In genomic region chr3:22594990-22595389, GRCh38 we compare ENCODE assay signal across 26 cellular contexts.
DNase-seq lines count a peak whose midpoint lies in the region; ATAC-seq and TF ChIP-seq lines count a peak whose summit lies in the region.
"Had no signal": no experiment of that assay in that cellular context is flagged by ENCODE, and none has a peak within 500 bp of the region (broad histone marks: within the 10 kb centered on the region; RNA-seq: fewer than 3 reads in every experiment).

No MANE protein-coding gene starts in this region.

- H2AFZ ChIP-seq in PC-3 (ENCODE audit: low read length) (no peak overlapping the region), SK-N-SH (ENCODE audit: low read depth) (no peak overlapping the region)

- CTCF ChIA-PET in PC-3 (lab: Charles Lee) (no interaction called here), SK-N-SH (lab: Yijun Ruan, JAX) (interaction anchor here (0.7 kb wide), 1 partner anchor 1767 kb away, joined by 3 read pairs; no protein-coding TSS in a partner anchor)

- H3K36me3 ChIP-seq in PC-3 (ENCODE audit: low read depth, low read length): no peaks in the 10 kb centered on the region
- H3K36me3 ChIP-seq in SK-N-SH (replicated peaks in 1 of 2; ENCODE audit: control insufficient read depth in 1 of 2, insufficient read depth in 2 of 2, low read length in 1 of 2): no peaks in the 10 kb centered on the region
- H3K36me3 ChIP-seq: BLaER1 treated with 17β-estradiol and CSF1 and Interleukin-3, amounts not matched to agents 10 nM and 100 nM had no signal

- H3K9ac ChIP-seq in PC-3 (ENCODE audit: low read length) (no peak overlapping the region), SK-N-SH (no peak overlapping the region)
- H3K9ac ChIP-seq: BLaER1 treated with 17β-estradiol and CSF1 and Interleukin-3, amounts not matched to agents 10 nM and 100 nM had no signal

- H3K27me3 ChIP-seq in PC-3 (ENCODE audit: low read length) (no peaks in the 10 kb centered on the region), SK-N-SH (ENCODE audit: insufficient read depth) (no peaks in the 10 kb centered on the region)
- H3K27me3 ChIP-seq: BLaER1 treated with 17β-estradiol and CSF1 and Interleukin-3, amounts not matched to agents 10 nM and 100 nM had no signal

- H3K79me2 ChIP-seq in PC-3 (ENCODE audit: low read length) (no peaks in the 10 kb centered on the region), SK-N-SH (ENCODE audit: insufficient read depth) (no peaks in the 10 kb centered on the region)

- TF ChIP-seq CTCF in PC-3 (conservative IDR thresholded peaks at IDR 0.05; ENCODE audit: low read depth, low read length) (no peak), SK-N-SH (IDR thresholded peaks at IDR 0.05) (no peak)

- H3K4me3 ChIP-seq in PC-3 (ENCODE audit: low read length) (no peak overlapping the region), SK-N-SH (ENCODE audit: low read depth in 2 of 2, low read length in 1 of 2) (no peak overlapping the region)
- H3K4me3 ChIP-seq: A549; BLaER1 treated with 17β-estradiol and CSF1 and Interleukin-3, amounts not matched to agents 10 nM and 100 nM; K562 had no signal

- H4K20me1 ChIP-seq in PC-3 (ENCODE audit: low read length) (no peaks in the 10 kb centered on the region), SK-N-SH (ENCODE audit: insufficient read depth) (no peaks in the 10 kb centered on the region)
- H4K20me1 ChIP-seq: BLaER1 treated with 17β-estradiol and CSF1 and Interleukin-3, amounts not matched to agents 10 nM and 100 nM had no signal

- H3K4me2 ChIP-seq in PC-3 (ENCODE audit: low read length) (no peak overlapping the region), SK-N-SH (no peak overlapping the region)
- H3K4me2 ChIP-seq: A549; BLaER1 treated with 17β-estradiol and CSF1 and Interleukin-3, amounts not matched to agents 10 nM and 100 nM had no signal

- TF ChIP-seq RAD21 in SK-N-SH (IDR thresholded peaks at IDR 0.05; ENCODE audit: low read length): no peak

- H3F3A ChIP-seq in PC-3 (ENCODE audit: low read length, unreplicated experiment) (no peaks in the 10 kb centered on the region), SK-N-SH (replicated peaks; ENCODE audit: insufficient read depth) (no peaks in the 10 kb centered on the region)

- DNase-seq in DMS53 treated with DMSO at 0.1 percent for 48 hours (lab: John Stamatoyannopoulos, UW; ENCODE audit: unreplicated experiment) (peak; percentile 26), LoVo (ENCODE audit: low spot score) (peak; percentile 1), PC-3 (peak; percentile 71), epithelial cell of prostate (ENCODE audit: low read depth, low spot score) (peak; percentile 20), SK-N-SH (no peak), NCI-H748 treated with DMSO at 0.1 percent for 48 hours (lab: John Stamatoyannopoulos, UW) (no peak)
- DNase-seq in effector CD4-positive, alpha-beta T cell: no peak
- DNase-seq: AML-193; CD4-positive, alpha-beta memory T cell; COR-L47; DND-41; HCEC 1CT; Kasumi-1; MM.1S; NCI-H2029; NCI-H2171; NCI-H226; NCI-H526; SHP77 treated with DMSO at 0.1 percent for 48 hours; T-cell had no signal

- H3K4me1 ChIP-seq in PC-3 (ENCODE audit: insufficient read depth, low read length) (peaks cover 16% of the 10 kb centered on the region; the same call in 1 of the 2 replicates), SK-N-SH (ENCODE audit: control insufficient read depth in 1 of 2, insufficient read depth in 2 of 2, low read depth in 1 of 2, low read length in 1 of 2) (no peaks in the 10 kb centered on the region)
- H3K4me1 ChIP-seq: A549; BLaER1 treated with 17β-estradiol and CSF1 and Interleukin-3, amounts not matched to agents 10 nM and 100 nM had no signal

- POLR2A ChIA-PET in PC-3 (lab: Charles Lee; ENCODE audit: unreplicated experiment) (no interaction called here), SK-N-SH (lab: Yijun Ruan, JAX) (no interaction called here)

- TF ChIP-seq EP300 in SK-N-SH (IDR thresholded peaks at IDR 0.05; ENCODE audit: borderline replicate concordance in 1 of 2, low read depth in 1 of 2, low read length in 1 of 2): no peak

- H3K27ac ChIP-seq in PC-3 (ENCODE audit: low read length) (no peak overlapping the region), epithelial cell of prostate (no peak overlapping the region), SK-N-SH (ENCODE audit: low read depth in 2 of 2, low read length in 1 of 2) (no peak overlapping the region)
- H3K27ac ChIP-seq: A549; BLaER1 treated with 17β-estradiol and CSF1 and Interleukin-3, amounts not matched to agents 10 nM and 100 nM; HL-60; RWPE1 had no signal

- H3K9me3 ChIP-seq in PC-3 (ENCODE audit: low read length) (no peaks in the 10 kb centered on the region), SK-N-SH (no peaks in the 10 kb centered on the region)
- H3K9me3 ChIP-seq: A549 had no signal

- H3K9me2 ChIP-seq in PC-3 (replicated peaks; ENCODE audit: low read length): no peaks in the 10 kb centered on the region
- H3K9me2 ChIP-seq in SK-N-SH: no peaks in the 10 kb centered on the region

- no TSS peak for BruUV-seq in PC-3 (replicated peaks; lab: Mats Ljungman, UMichigan)

- intact Hi-C loops in PC-3 (cut with micrococcal nuclease): loop anchor here (1.0 kb wide), 1 partner anchor 14 kb away; no protein-coding TSS in a partner anchor

- peak; percentile 95 for ATAC-seq in PC-3
- ATAC-seq: A549, K562, SK-N-SH treated with all-trans-retinoic acid at 6 μM for 48 hours, T-cell had no signal

TF ChIP-seq in SK-N-SH, 30 proteins besides CTCF, POLR2A, EP300 and RAD21:
- TF ChIP-seq MXI1 (IDR thresholded peaks at IDR 0.05; ENCODE audit: low read depth, low read length) (no peak), POLR2AphosphoS5 (IDR thresholded peaks at IDR 0.05; ENCODE audit: low read depth, low read length) (no peak), JUND (IDR thresholded peaks at IDR 0.05) (no peak), RXRA (IDR thresholded peaks at IDR 0.05; ENCODE audit: borderline replicate concordance, low read depth) (no peak), REST (IDR thresholded peaks at IDR 0.05; ENCODE audit: low read depth, low read length) (no peak), SIN3A (IDR thresholded peaks at IDR 0.05; ENCODE audit: borderline replicate concordance, low read depth, low read length) (no peak), SMC3 (IDR thresholded peaks at IDR 0.05; ENCODE audit: low read depth, low read length) (no peak), GABPA (IDR thresholded peaks at IDR 0.05; ENCODE audit: low read depth) (no peak), TEAD4 (IDR thresholded peaks at IDR 0.05; ENCODE audit: borderline replicate concordance, insufficient read depth) (no peak), NFIC (IDR thresholded peaks at IDR 0.05; ENCODE audit: borderline replicate concordance) (no peak), IRF3 (IDR thresholded peaks at IDR 0.05; ENCODE audit: low read depth, low read length) (no peak), USF2 (IDR thresholded peaks at IDR 0.05; ENCODE audit: borderline replicate concordance, low read depth, low read length) (no peak), FOSL2 (IDR thresholded peaks at IDR 0.05; ENCODE audit: borderline replicate concordance, low read depth) (no peak), MAX (IDR thresholded peaks at IDR 0.05; ENCODE audit: low read depth) (no peak), RCOR1 (IDR thresholded peaks at IDR 0.05; ENCODE audit: low read length) (no peak), EZH2phosphoT487 (IDR thresholded peaks at IDR 0.05; ENCODE audit: borderline replicate concordance, low read depth) (no peak)

Comparison
In these comparisons a context has a peak if more than half of its experiments do, and no peak if none do; other contexts are left out.
1. DNase-seq: peak in DMS53 treated with DMSO at 0.1 percent for 48 hours (single experiment), LoVo (single experiment), PC-3 (single experiment) and epithelial cell of prostate (single experiment); none in effector CD4-positive, alpha-beta T cell (single experiment), SK-N-SH (single experiment) and NCI-H748 treated with DMSO at 0.1 percent for 48 hours (single experiment).